In the genomic region with DNA sequence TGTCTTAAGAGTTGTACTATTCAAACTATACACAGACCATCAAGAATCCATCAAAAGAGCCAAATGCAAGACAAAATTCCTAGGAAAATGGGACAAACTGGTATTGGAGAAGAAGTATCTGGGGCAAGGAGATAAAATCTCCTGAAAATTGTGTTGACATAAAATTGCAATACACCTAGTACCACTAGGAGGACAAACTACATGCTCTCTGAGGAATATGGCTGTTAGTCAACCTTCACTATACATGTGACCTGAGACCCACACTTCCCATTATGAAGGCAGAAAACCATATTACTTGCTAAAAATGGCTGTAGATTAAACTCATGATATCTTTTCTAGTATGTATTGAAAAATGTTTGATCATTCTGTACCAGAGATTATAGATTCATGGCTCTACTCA, we compare ENCODE assay signal across 1 cellular context.
TF ChIP-seq lines count a peak whose summit lies in the region.

No MANE protein-coding gene starts in this region.

TF ChIP-seq in GM12878, 131 proteins besides CTCF, POLR2A, EP300 and RAD21 (continued from another document):
- TF ChIP-seq SUPT20H (IDR thresholded peaks at IDR 0.05; ENCODE audit: borderline replicate concordance, control insufficient read depth, low read depth, low read length) (no peak), MXI1 (IDR thresholded peaks at IDR 0.05; ENCODE audit: low read depth, low read length) (no peak), BCL11A (IDR thresholded peaks at IDR 0.05; ENCODE audit: low read depth, low read length) (no peak)
